ENCODE assay signal across 22 cellular contexts in genomic region chr10:43350686-43351085, GRCh38. TPM values are rescaled to one million over a fixed set of nuclear protein-coding genes. Genes with fewer than 3 reads are reported as not detected.
A peak's percentile ranks its signal among the peaks of the same experiment; 100 is the strongest.
DNase-seq lines count a peak whose midpoint lies in the region; ATAC-seq, FAIRE-seq and TF ChIP-seq lines count a peak whose summit lies in the region.
"Had no signal": no experiment of that assay in that cellular context is flagged by ENCODE, and none has a peak within 500 bp of the region (broad histone marks: within the 10 kb centered on the region; RNA-seq: fewer than 3 reads in every experiment).

No MANE protein-coding gene starts in this region.

- WGBS in K562 (ENCODE audit: insufficient coverage, low coverage, missing lambda C conversion rate): 39% methylated on average over 28 of the region's 34 CpGs

- no peak overlapping the region for H3K27ac Mint-ChIP-seq in CD4-positive, alpha-beta T cell
- H3K27ac Mint-ChIP-seq: nephron; stimulated activated memory B cell treated with anti-CD40 and anti-IgM and Interleukin-4, amounts not matched to agents 10 μg/mL and 1 μg/mL and 100 μg/mL, for 72 hours; type B pancreatic cell had no signal

- H3K4me3 Mint-ChIP-seq in CD4-positive, alpha-beta T cell: peak overlapping the region; percentile 4
- H3K4me3 Mint-ChIP-seq: nephron; stimulated activated memory B cell treated with anti-CD40 and anti-IgM and Interleukin-4, amounts not matched to agents 10 μg/mL and 1 μg/mL and 100 μg/mL, for 72 hours; type B pancreatic cell had no signal

- peaks cover 18% of the 10 kb centered on the region for H3K27me3 Mint-ChIP-seq in CD4-positive, alpha-beta T cell

- H3K27ac ChIP-seq in CD4-positive, alpha-beta T cell (ENCODE audit: low read depth, low read length): no peak overlapping the region
- no peak overlapping the region for H3K27ac ChIP-seq in K562 (ENCODE audit: extremely low read depth, low read depth, low read length)
- H3K27ac ChIP-seq: RWPE1, WERI-Rb-1 had no signal

- intact Hi-C loops in CD4-positive, alpha-beta T cell (cut with DNase I, micrococcal nuclease): no loop called here
- intact Hi-C loops in K562 (cut with micrococcal nuclease): no loop called here

- peaks cover 6 to 16% of the 10 kb centered on the region in 2 experiments for H3K4me1 ChIP-seq in K562 (replicated peaks in 1 of 2; ENCODE audit: control insufficient read depth in 2 of 2, insufficient read depth in 2 of 2, low read length in 2 of 2)
- H3K4me1 ChIP-seq in mucosa of stomach (ENCODE audit: control insufficient read depth, insufficient read depth, low read length): peaks cover 24% of the 10 kb centered on the region

- no peaks in the 10 kb centered on the region for H4K20me1 ChIP-seq in K562 (replicated peaks; ENCODE audit: control insufficient read depth, insufficient read depth, low read length)

- DNase-seq in DMS53 (lab: John Stamatoyannopoulos, UW): peak; percentile 40
- no peak for DNase-seq in DMS53 treated with DMSO at 0.1 percent for 48 hours (lab: John Stamatoyannopoulos, UW; ENCODE audit: unreplicated experiment)
- no peak for DNase-seq in CD4-positive, alpha-beta T cell
- DNase-seq in K562 (ENCODE audit: extremely low read depth in 1 of 4, low spot score in 3 of 4): no peak
- DNase-seq in NCI-H345 (lab: John Stamatoyannopoulos, UW): no peak
- no peak for DNase-seq in DMS153 treated with DMSO at 0.1 percent for 48 hours (lab: John Stamatoyannopoulos, UW; ENCODE audit: unreplicated experiment)
- DNase-seq: 8988T; activated effector memory CD4-positive, alpha-beta T cell treated with anti-CD3 and anti-CD28 coated beads, Interleukin-2, amount 50 U/mL, for 16 hours; NCI-H146; NCI-H226; WERI-Rb-1 had no signal

- CTCF ChIA-PET in CD4-positive, alpha-beta T cell (lab: Charles Lee): no interaction called here
- CTCF ChIA-PET in K562 (lab: Yijun Ruan, JAX; ENCODE audit: low intra/inter-chr PET ratio): no interaction called here

- TF ChIP-seq EP300 in K562 (IDR thresholded peaks at IDR 0.05; ENCODE audit: low read length): no peak

- H3K36me3 ChIP-seq in K562 (ENCODE audit: control insufficient read depth, insufficient read depth, low read length) (no peaks in the 10 kb centered on the region), mucosa of stomach (ENCODE audit: control insufficient read depth, insufficient read depth, low read length) (no peaks in the 10 kb centered on the region)
- H3K36me3 ChIP-seq: WERI-Rb-1 had no signal

- ATAC-seq in CD4-positive, alpha-beta T cell (ENCODE audit: poor library complexity): no peak
- ATAC-seq in K562: no peak
- no peak for ATAC-seq in GM21528 (IDR thresholded peaks at IDR 0.05; ENCODE audit: low FRiP score, unreplicated experiment)
- ATAC-seq: stimulated activated memory B cell treated with anti-CD40 and anti-IgM and Interleukin-4, amounts not matched to agents 10 μg/mL and 1 μg/mL and 100 μg/mL, for 72 hours had no signal

- no peaks in the 10 kb centered on the region for H3K9me3 ChIP-seq in CD4-positive, alpha-beta T cell (ENCODE audit: control insufficient read depth, low read length)
- H3K9me3 ChIP-seq in K562 (replicated peaks; ENCODE audit: control insufficient read depth, insufficient read depth, low read depth, low read length) (no peaks in the 10 kb centered on the region), mucosa of stomach (ENCODE audit: control insufficient read depth, low read length) (no peaks in the 10 kb centered on the region)

- BruUV-seq in K562 (replicated peaks; lab: Mats Ljungman, UMichigan): no TSS peak

- H3K4me1 Mint-ChIP-seq in CD4-positive, alpha-beta T cell (ENCODE audit: low read depth): peaks cover 10% of the 10 kb centered on the region

- H3K27me3 ChIP-seq in CD4-positive, alpha-beta T cell (ENCODE audit: control insufficient read depth, insufficient read depth, low read length): peaks cover 9% of the 10 kb centered on the region
- H3K27me3 ChIP-seq in K562 (ENCODE audit: control insufficient read depth in 2 of 2, insufficient read depth in 2 of 2, low read length in 2 of 2) (peaks cover 13 to 19% of the 10 kb centered on the region in 2 experiments; a peak in 4 of 5 replicates), mucosa of stomach (ENCODE audit: control insufficient read depth, insufficient read depth, low read length) (peaks cover 12% of the 10 kb centered on the region)

- no peak for TF ChIP-seq CTCF in CD4-positive, alpha-beta T cell (IDR thresholded peaks at IDR 0.05)
- no peak for TF ChIP-seq CTCF in K562 (IDR thresholded peaks at IDR 0.05 in 2 of 3, conservative IDR thresholded peaks at IDR 0.05 in 1 of 3; ENCODE audit: insufficient read depth in 2 of 3, low read depth in 1 of 3, low read length in 3 of 3)

- H3K9me3 Mint-ChIP-seq in CD4-positive, alpha-beta T cell: no peaks in the 10 kb centered on the region
- H3K9me3 Mint-ChIP-seq: nephron; stimulated activated memory B cell treated with anti-CD40 and anti-IgM and Interleukin-4, amounts not matched to agents 10 μg/mL and 1 μg/mL and 100 μg/mL, for 72 hours; type B pancreatic cell had no signal

- FAIRE-seq in K562 (lab: Jason Lieb, UNC): no peak

- H3K4me2 ChIP-seq in K562 (ENCODE audit: insufficient read depth, low read length): no peak overlapping the region

- POLR2A ChIA-PET in CD4-positive, alpha-beta T cell (lab: Charles Lee): interaction anchor here (0.7 to 3.5 kb wide), 2 partner anchors 11 to 58 kb away, joined by 4 to 15 read pairs; no protein-coding TSS in a partner anchor
- POLR2A ChIA-PET in K562 (lab: Yijun Ruan, JAX): no interaction called here

- H3K4me3 ChIP-seq in K562 (no peak overlapping the region), mucosa of stomach (ENCODE audit: low read length) (peak overlapping the region; percentile 14)
- H3K4me3 ChIP-seq: lung had no signal

- no peaks in the 10 kb centered on the region for H3K9me1 ChIP-seq in K562 (ENCODE audit: control insufficient read depth, insufficient read depth, low read length)

- TF ChIP-seq POLR2A in K562 (conservative IDR thresholded peaks at IDR 0.05): no peak

- TF ChIP-seq RAD21 in K562 (CRISPR knock-in tag; conservative IDR thresholded peaks at IDR 0.05 in 1 of 2, IDR thresholded peaks at IDR 0.05 in 1 of 2): no peak

- no peaks in the 10 kb centered on the region for H3K36me3 Mint-ChIP-seq in CD4-positive, alpha-beta T cell (ENCODE audit: low read depth)
- H3K36me3 Mint-ChIP-seq: stimulated activated memory B cell treated with anti-CD40 and anti-IgM and Interleukin-4, amounts not matched to agents 10 μg/mL and 1 μg/mL and 100 μg/mL, for 72 hours; type B pancreatic cell had no signal

- no peaks in the 10 kb centered on the region for H3K79me2 ChIP-seq in K562 (ENCODE audit: control insufficient read depth, insufficient read depth, low read length)

- no peak overlapping the region for H2AFZ ChIP-seq in K562 (ENCODE audit: low read depth, low read length)

- H3K9ac ChIP-seq in K562 (ENCODE audit: insufficient read depth in 1 of 2, low read depth in 2 of 2, low read length in 2 of 2) (no peak overlapping the region), mucosa of stomach (ENCODE audit: low read length) (no peak overlapping the region)

- in situ Hi-C loops in K562 (cut with MboI): no loop called here

TF ChIP-seq in K562, 482 proteins besides CTCF, POLR2A, EP300 and RAD21 (continues in another document):
- TF ChIP-seq FUS (optimal IDR thresholded peaks at IDR 0.05; ENCODE audit: low read depth, low read length) (no peak), YY1 (IDR thresholded peaks at IDR 0.05; ENCODE audit: borderline replicate concordance in 1 of 3, control insufficient read depth in 1 of 3, extremely low read depth in 1 of 3, insufficient read depth in 3 of 3, insufficient read length in 1 of 3, insufficient replicate concordance in 2 of 3, low read depth in 1 of 3, low read length in 2 of 3) (no peak), ZNF668 (CRISPR knock-in tag; IDR thresholded peaks at IDR 0.05) (no peak)

RNA-seq across cellular contexts. Expression of gene FXYD4, which starts 20.8 kb away (rescaled TPM):
- not detected for total RNA-seq in CD4-positive, alpha-beta T cell
- total RNA-seq in K562 (2011; cell fraction: chromatin; rRNA removed; ENCODE audit: low replicate concordance): not detected in 2 replicates
- total RNA-seq in K562 (2011; cell fraction: nucleolus; rRNA removed): not detected in 2 replicates
- total RNA-seq in K562 (2011; cell fraction: nucleoplasm; rRNA removed): not detected in 2 replicates
- total RNA-seq in K562 (2014; rRNA removed) (not detected in 2 replicates), K562 (2014; rRNA removed; fragmentation: Illumina TruSeq; extraction: Trizol) (not detected in 2 replicates), K562 (2015; rRNA removed; fragmentation: Illumina TruSeq; extraction: Trizol) (not detected in 2 replicates), K562 (2021) (not detected in 2 replicates)
- polyA plus RNA-seq in K562 (2011; rRNA removed) (not detected in 2 replicates), K562 (2014; fragmentation: Illumina TruSeq; extraction: Trizol) (not detected in 2 replicates), K562 (2014; fragmentation: Nextera tagmentation; extraction: Ambion mirVana) (not detected), K562 (2014; rRNA removed) (0.94 TPM in 1 of 2 replicates, not detected in the other)
- polyA plus RNA-seq in K562 (2011; cell fraction: cytosol; rRNA removed): 0.07 TPM in 1 of 2 replicates, not detected in the other
- not detected in 2 replicates for polyA plus RNA-seq in K562 (2011; cell fraction: nucleus; rRNA removed)
- 0.37 TPM in 1 of 2 replicates, not detected in the other for polyA plus RNA-seq in K562 (2012)
- polyA minus RNA-seq in K562 (2011; rRNA and poly(A)+ RNA removed): not detected in 2 replicates
- not detected in 2 replicates for polyA minus RNA-seq in K562 (2011; cell fraction: cytosol; rRNA and poly(A)+ RNA removed)
- not detected in 2 replicates for polyA minus RNA-seq in K562 (2011; cell fraction: nucleus; rRNA and poly(A)+ RNA removed)
- total RNA-seq: Daoy, dermis microvascular lymphatic vessel endothelial cell had no signal
- polyA plus RNA-seq: BJ, esophagus had no signal

RNA-seq across cellular contexts. Expression of gene HNRNPF, which starts 58.3 kb away (rescaled TPM):
- total RNA-seq in CD4-positive, alpha-beta T cell: 10 to 100 TPM; 86.5 to 87.9 TPM
- 85.6 and 109 TPM in 2 replicates for total RNA-seq in K562 (2011; cell fraction: chromatin; rRNA removed; ENCODE audit: low replicate concordance)
- total RNA-seq in K562 (2011; cell fraction: nucleolus; rRNA removed): 72.0 and 75.3 TPM in 2 replicates
- total RNA-seq in K562 (2011; cell fraction: nucleoplasm; rRNA removed): 72.8 and 78.1 TPM in 2 replicates
- total RNA-seq in K562 (2014; rRNA removed) (475 and 482 TPM in 2 replicates), K562 (2014; rRNA removed; fragmentation: Illumina TruSeq; extraction: Trizol) (350 and 367 TPM in 2 replicates), K562 (2015; rRNA removed; fragmentation: Illumina TruSeq; extraction: Trizol) (425 and 438 TPM in 2 replicates), K562 (2021) (436 and 489 TPM in 2 replicates)
- polyA plus RNA-seq in K562 (2011; rRNA removed) (331 and 341 TPM in 2 replicates), K562 (2014; fragmentation: Illumina TruSeq; extraction: Trizol) (450 and 461 TPM in 2 replicates), K562 (2014; fragmentation: Nextera tagmentation; extraction: Ambion mirVana) (100 to 1,000 TPM; 192 to 289 TPM), K562 (2014; rRNA removed) (390 and 416 TPM in 2 replicates)
- polyA plus RNA-seq in K562 (2011; cell fraction: cytosol; rRNA removed): 281 and 294 TPM in 2 replicates
- polyA plus RNA-seq in K562 (2011; cell fraction: nucleus; rRNA removed): 122 and 160 TPM in 2 replicates
- polyA plus RNA-seq in K562 (2012): 322 and 499 TPM in 2 replicates
- polyA minus RNA-seq in K562 (2011; rRNA and poly(A)+ RNA removed): 441 and 450 TPM in 2 replicates
- 190 and 194 TPM in 2 replicates for polyA minus RNA-seq in K562 (2011; cell fraction: cytosol; rRNA and poly(A)+ RNA removed)
- 39.4 and 62.3 TPM in 2 replicates for polyA minus RNA-seq in K562 (2011; cell fraction: nucleus; rRNA and poly(A)+ RNA removed)
